1 cellular context compared by ENCODE assay signal in genomic region chr7:99372275-99373085, GRCh38.
TF ChIP-seq lines count a peak whose summit lies in the region.

No MANE protein-coding gene starts in this region.

TF ChIP-seq in HepG2, 621 proteins besides CTCF, POLR2A, EP300 and RAD21 (continued from another document and continues in another):
- TF ChIP-seq, protein P1, sequence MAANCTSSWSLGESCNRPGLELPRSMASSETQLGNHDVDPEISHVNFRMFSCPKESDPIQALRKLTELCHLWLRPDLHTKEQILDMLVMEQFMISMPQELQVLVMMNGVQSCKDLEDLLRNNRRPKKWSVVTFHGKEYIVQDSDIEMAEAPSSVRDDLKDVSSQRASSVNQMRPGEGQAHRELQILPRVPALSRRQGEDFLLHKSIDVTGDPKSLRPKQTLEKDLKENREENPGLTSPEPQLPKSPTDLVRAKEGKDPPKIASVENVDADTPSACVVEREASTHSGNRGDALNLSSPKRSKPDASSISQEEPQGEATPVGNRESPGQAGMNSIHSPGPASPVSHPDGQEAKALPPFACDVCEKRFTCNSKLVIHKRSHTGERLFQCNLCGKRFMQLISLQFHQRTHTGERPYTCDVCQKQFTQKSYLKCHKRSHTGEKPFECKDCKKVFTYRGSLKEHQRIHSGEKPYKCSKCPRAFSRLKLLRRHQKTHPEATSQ (CRISPR knock-in tag; IDR thresholded peaks at IDR 0.05; ENCODE audit: borderline replicate concordance): no peak
- TF ChIP-seq SOX13 (IDR thresholded peaks at IDR 0.05) (no peak), SOX13 (CRISPR knock-in tag; conservative IDR thresholded peaks at IDR 0.05 in 1 of 2, IDR thresholded peaks at IDR 0.05 in 1 of 2) (peak in 1 of 2 experiments; percentile 61; a peak in 2 of 4 replicates), ZNF7 (CRISPR knock-in tag; IDR thresholded peaks at IDR 0.05) (no peak), MXI1 (IDR thresholded peaks at IDR 0.05; ENCODE audit: borderline replicate concordance, low read depth, low read length) (peak; percentile 80; the same call in 1 of the 3 replicates), PRDM4 (CRISPR knock-in tag; IDR thresholded peaks at IDR 0.05; ENCODE audit: borderline replicate concordance) (no peak), MAZ (IDR thresholded peaks at IDR 0.05; ENCODE audit: borderline replicate concordance, low read depth, low read length) (0 out of 2 replicates have a peak, but pooled peaks have one; percentile 44), MAZ (CRISPR knock-in tag; IDR thresholded peaks at IDR 0.05; ENCODE audit: low read depth) (no peak), GATA4 (IDR thresholded peaks at IDR 0.05; ENCODE audit: borderline replicate concordance, low read depth) (no peak), ZNF547 (CRISPR knock-in tag; IDR thresholded peaks at IDR 0.05) (no peak), ZNF749 (CRISPR knock-in tag; IDR thresholded peaks at IDR 0.05; ENCODE audit: borderline replicate concordance) (no peak), KDM5B (CRISPR knock-in tag; IDR thresholded peaks at IDR 0.05; ENCODE audit: borderline replicate concordance) (no peak), ATF4 (CRISPR knock-in tag; IDR thresholded peaks at IDR 0.05) (peak in 1 of 2 experiments; percentile 67; a peak in 2 of 4 replicates), NCOA5 (CRISPR knock-in tag; IDR thresholded peaks at IDR 0.05) (no peak), ZSCAN22 (CRISPR knock-in tag; IDR thresholded peaks at IDR 0.05) (no peak), ASH2L (IDR thresholded peaks at IDR 0.05; ENCODE audit: insufficient read length, low read depth, low read length) (peak; percentile 44), IKZF4 (CRISPR knock-in tag; IDR thresholded peaks at IDR 0.05; ENCODE audit: borderline replicate concordance, low read depth, not compliant biosample characterization) (no peak), PHF21A (CRISPR knock-in tag; IDR thresholded peaks at IDR 0.05) (peak; percentile 93), NCOA2 (CRISPR knock-in tag; IDR thresholded peaks at IDR 0.05) (peak; percentile 80), POGZ (CRISPR knock-in tag; IDR thresholded peaks at IDR 0.05) (no peak), MIXL1 (CRISPR knock-in tag; IDR thresholded peaks at IDR 0.05) (0 out of 2 replicates have a peak, but pooled peaks have one; percentile 52), ZBTB34 (CRISPR knock-in tag; IDR thresholded peaks at IDR 0.05) (no peak), ZNF740 (CRISPR knock-in tag; IDR thresholded peaks at IDR 0.05) (0 out of 2 replicates have a peak, but pooled peaks have one; percentile 69), ZNF616 (CRISPR knock-in tag; IDR thresholded peaks at IDR 0.05; ENCODE audit: low read depth) (no peak), ZNF12 (CRISPR knock-in tag; IDR thresholded peaks at IDR 0.05) (peak; percentile 25; the same call in 1 of the 2 replicates), PITX1 (CRISPR knock-in tag; IDR thresholded peaks at IDR 0.05) (peak; percentile 82), ZNF747 (CRISPR knock-in tag; IDR thresholded peaks at IDR 0.05; ENCODE audit: borderline replicate concordance) (peak; percentile 47; the same call in 1 of the 2 replicates), ZFP62 (CRISPR knock-in tag; IDR thresholded peaks at IDR 0.05) (no peak), KAT2B (IDR thresholded peaks at IDR 0.05; ENCODE audit: borderline replicate concordance, low read depth, low read length) (no peak), RBAK (CRISPR knock-in tag; IDR thresholded peaks at IDR 0.05) (no peak), ATF7-NPFF (CRISPR knock-in tag; IDR thresholded peaks at IDR 0.05; ENCODE audit: low read depth) (no peak), MXD1 (CRISPR knock-in tag; IDR thresholded peaks at IDR 0.05) (no peak), KLF9 (CRISPR knock-in tag; IDR thresholded peaks at IDR 0.05; ENCODE audit: low read depth) (no peak), HBP1 (CRISPR knock-in tag; IDR thresholded peaks at IDR 0.05; ENCODE audit: low read depth) (no peak; the same call in 1 of the 2 replicates), ZNF775 (CRISPR knock-in tag; IDR thresholded peaks at IDR 0.05; ENCODE audit: borderline replicate concordance) (no peak), ATF6 (CRISPR knock-in tag; conservative IDR thresholded peaks at IDR 0.05) (no peak), PAWR (CRISPR knock-in tag; IDR thresholded peaks at IDR 0.05; ENCODE audit: borderline replicate concordance) (no peak), ZNF430 (CRISPR knock-in tag; IDR thresholded peaks at IDR 0.05) (0 out of 2 replicates have a peak, but pooled peaks have one; percentile 47)
- TF ChIP-seq, protein P2, sequence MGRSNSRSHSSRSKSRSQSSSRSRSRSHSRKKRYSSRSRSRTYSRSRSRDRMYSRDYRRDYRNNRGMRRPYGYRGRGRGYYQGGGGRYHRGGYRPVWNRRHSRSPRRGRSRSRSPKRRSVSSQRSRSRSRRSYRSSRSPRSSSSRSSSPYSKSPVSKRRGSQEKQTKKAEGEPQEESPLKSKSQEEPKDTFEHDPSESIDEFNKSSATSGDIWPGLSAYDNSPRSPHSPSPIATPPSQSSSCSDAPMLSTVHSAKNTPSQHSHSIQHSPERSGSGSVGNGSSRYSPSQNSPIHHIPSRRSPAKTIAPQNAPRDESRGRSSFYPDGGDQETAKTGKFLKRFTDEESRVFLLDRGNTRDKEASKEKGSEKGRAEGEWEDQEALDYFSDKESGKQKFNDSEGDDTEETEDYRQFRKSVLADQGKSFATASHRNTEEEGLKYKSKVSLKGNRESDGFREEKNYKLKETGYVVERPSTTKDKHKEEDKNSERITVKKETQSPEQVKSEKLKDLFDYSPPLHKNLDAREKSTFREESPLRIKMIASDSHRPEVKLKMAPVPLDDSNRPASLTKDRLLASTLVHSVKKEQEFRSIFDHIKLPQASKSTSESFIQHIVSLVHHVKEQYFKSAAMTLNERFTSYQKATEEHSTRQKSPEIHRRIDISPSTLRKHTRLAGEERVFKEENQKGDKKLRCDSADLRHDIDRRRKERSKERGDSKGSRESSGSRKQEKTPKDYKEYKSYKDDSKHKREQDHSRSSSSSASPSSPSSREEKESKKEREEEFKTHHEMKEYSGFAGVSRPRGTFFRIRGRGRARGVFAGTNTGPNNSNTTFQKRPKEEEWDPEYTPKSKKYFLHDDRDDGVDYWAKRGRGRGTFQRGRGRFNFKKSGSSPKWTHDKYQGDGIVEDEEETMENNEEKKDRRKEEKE (IDR thresholded peaks at IDR 0.05): no peak
- TF ChIP-seq, protein P3, sequence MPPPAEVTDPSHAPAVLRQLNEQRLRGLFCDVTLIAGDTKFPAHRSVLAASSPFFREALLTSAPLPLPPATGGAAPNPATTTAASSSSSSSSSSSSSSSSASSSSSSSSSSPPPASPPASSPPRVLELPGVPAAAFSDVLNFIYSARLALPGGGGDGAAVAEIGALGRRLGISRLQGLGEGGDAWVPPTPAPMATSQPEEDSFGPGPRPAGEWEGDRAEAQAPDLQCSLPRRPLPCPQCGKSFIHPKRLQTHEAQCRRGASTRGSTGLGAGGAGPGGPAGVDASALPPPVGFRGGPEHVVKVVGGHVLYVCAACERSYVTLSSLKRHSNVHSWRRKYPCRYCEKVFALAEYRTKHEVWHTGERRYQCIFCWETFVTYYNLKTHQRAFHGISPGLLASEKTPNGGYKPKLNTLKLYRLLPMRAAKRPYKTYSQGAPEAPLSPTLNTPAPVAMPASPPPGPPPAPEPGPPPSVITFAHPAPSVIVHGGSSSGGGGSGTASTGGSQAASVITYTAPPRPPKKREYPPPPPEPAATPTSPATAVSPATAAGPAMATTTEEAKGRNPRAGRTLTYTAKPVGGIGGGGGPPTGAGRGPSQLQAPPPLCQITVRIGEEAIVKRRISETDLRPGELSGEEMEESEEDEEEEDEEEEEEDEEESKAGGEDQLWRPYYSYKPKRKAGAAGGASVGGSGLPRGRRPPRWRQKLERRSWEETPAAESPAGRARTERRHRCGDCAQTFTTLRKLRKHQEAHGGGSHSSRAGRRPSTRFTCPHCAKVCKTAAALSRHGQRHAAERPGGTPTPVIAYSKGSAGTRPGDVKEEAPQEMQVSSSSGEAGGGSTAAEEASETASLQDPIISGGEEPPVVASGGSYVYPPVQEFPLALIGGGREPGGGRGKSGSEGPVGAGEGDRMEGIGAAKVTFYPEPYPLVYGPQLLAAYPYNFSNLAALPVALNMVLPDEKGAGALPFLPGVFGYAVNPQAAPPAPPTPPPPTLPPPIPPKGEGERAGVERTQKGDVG (CRISPR knock-in tag; IDR thresholded peaks at IDR 0.05; ENCODE audit: borderline replicate concordance): no peak
- TF ChIP-seq, protein P4, sequence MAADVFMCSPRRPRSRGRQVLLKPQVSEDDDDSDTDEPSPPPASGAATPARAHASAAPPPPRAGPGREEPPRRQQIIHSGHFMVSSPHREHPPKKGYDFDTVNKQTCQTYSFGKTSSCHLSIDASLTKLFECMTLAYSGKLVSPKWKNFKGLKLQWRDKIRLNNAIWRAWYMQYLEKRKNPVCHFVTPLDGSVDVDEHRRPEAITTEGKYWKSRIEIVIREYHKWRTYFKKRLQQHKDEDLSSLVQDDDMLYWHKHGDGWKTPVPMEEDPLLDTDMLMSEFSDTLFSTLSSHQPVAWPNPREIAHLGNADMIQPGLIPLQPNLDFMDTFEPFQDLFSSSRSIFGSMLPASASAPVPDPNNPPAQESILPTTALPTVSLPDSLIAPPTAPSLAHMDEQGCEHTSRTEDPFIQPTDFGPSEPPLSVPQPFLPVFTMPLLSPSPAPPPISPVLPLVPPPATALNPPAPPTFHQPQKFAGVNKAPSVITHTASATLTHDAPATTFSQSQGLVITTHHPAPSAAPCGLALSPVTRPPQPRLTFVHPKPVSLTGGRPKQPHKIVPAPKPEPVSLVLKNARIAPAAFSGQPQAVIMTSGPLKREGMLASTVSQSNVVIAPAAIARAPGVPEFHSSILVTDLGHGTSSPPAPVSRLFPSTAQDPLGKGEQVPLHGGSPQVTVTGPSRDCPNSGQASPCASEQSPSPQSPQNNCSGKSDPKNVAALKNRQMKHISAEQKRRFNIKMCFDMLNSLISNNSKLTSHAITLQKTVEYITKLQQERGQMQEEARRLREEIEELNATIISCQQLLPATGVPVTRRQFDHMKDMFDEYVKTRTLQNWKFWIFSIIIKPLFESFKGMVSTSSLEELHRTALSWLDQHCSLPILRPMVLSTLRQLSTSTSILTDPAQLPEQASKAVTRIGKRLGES (CRISPR knock-in tag; IDR thresholded peaks at IDR 0.05; ENCODE audit: borderline replicate concordance): no peak
